8 cellular contexts compared by ENCODE assay signal in genomic region chr7:107044347-107045194, GRCh38. TPM values are rescaled to one million over a fixed set of nuclear protein-coding genes. Genes with fewer than 3 reads are reported as not detected.
DNase-seq lines count a peak whose midpoint lies in the region; ATAC-seq and TF ChIP-seq lines count a peak whose summit lies in the region.

Gene PRKAR2B (plus strand): TSS chr7:107044705. CDS start chr7:107044908, 203 bp downstream.

- peak within 1 kb of the TSS in 3 of 7 donors; percentile 33 to 66 (median 63) for H3K27ac Mint-ChIP-seq in CD14-positive monocyte

- H3K4me3 ChIP-seq in OCI-LY3 (ENCODE audit: low read length) (peak within 1 kb of the TSS; percentile 92), epithelial cell of proximal tubule (ENCODE audit: low read depth, low read length) (peak within 1 kb of the TSS; percentile 60)

- DNase-seq in CD14-positive monocyte (ENCODE audit: low spot score), result peak; percentile 46
- peak; percentile 73 for DNase-seq in HT1080 (ENCODE audit: low read depth)
- peak; percentile 62 for DNase-seq in activated T-cell treated with anti-CD3 and anti-CD28 coated beads for 48 hours (ENCODE audit: low read depth)
- no peak for DNase-seq in epithelial cell of proximal tubule (ENCODE audit: low read depth)
- peak; percentile 70 for DNase-seq in mucosa of gallbladder (ENCODE audit: low spot score)
- peak; percentile 61 for DNase-seq in stimulated activated CD8-positive, alpha-beta memory T cell treated with anti-CD3 and anti-CD28 coated beads, Interleukin-4, amount 100 ng/mL, for 24 hours (ENCODE audit: low read depth)

- H3K9ac ChIP-seq in OCI-LY3 (ENCODE audit: low read length), result peak within 1 kb of the TSS; percentile 77

- H3K4me2 ChIP-seq in OCI-LY3 (ENCODE audit: low read length), result peak within 1 kb of the TSS; percentile 90

- H3K27me3 Mint-ChIP-seq in CD14-positive monocyte (ENCODE audit: low read depth in 3 of 3), result peaks cover 0 to 3% (median 0%) of the 10 kb centered on the region in 3 donors

- peak within 1 kb of the TSS; percentile 96 for H2AFZ ChIP-seq in OCI-LY3 (ENCODE audit: low read depth, low read length)

- H3K36me3 Mint-ChIP-seq in CD14-positive monocyte, result peaks cover 0 to 2% of the 10 kb centered on the region in 2 donors

- no peaks in the 10 kb centered on the region for H3K27me3 ChIP-seq in OCI-LY3 (ENCODE audit: low read depth, low read length)

- H3K4me1 Mint-ChIP-seq in CD14-positive monocyte, result peaks cover 38% of the 10 kb centered on the region

- H3K4me3 Mint-ChIP-seq in CD14-positive monocyte, result peak within 1 kb of the TSS; percentile 91 to 94

- H3K4me1 ChIP-seq in OCI-LY3 (ENCODE audit: low read length), result peaks cover 37% of the 10 kb centered on the region

- intact Hi-C loops in CD14-positive monocyte (cut with micrococcal nuclease), result no loop called here

- H3K27ac ChIP-seq in OCI-LY3 (ENCODE audit: low read length), result no peak within 1 kb of the TSS

- peaks cover 30% of the 10 kb centered on the region for H3K79me2 ChIP-seq in OCI-LY3 (ENCODE audit: low read length)

- H3K36me3 ChIP-seq in OCI-LY3 (replicated peaks; ENCODE audit: low read depth, low read length), result peaks cover 3% of the 10 kb centered on the region

- peaks cover 0 to 3% (median 0%) of the 10 kb centered on the region in 7 donors for H3K9me3 Mint-ChIP-seq in CD14-positive monocyte

- no peaks in the 10 kb centered on the region for H4K20me1 ChIP-seq in OCI-LY3 (ENCODE audit: insufficient read depth, low read length)

- H3K9me3 ChIP-seq in OCI-LY3 (ENCODE audit: insufficient read depth, low read length), result no peaks in the 10 kb centered on the region

- no peak for TF ChIP-seq CTCF in CD14-positive monocyte (IDR thresholded peaks at IDR 0.05)
- no peak for TF ChIP-seq CTCF in OCI-LY3 (IDR thresholded peaks at IDR 0.05; ENCODE audit: low read depth, low read length)
- no peak for TF ChIP-seq CTCF in epithelial cell of proximal tubule (conservative IDR thresholded peaks at IDR 0.05; ENCODE audit: low read depth, low read length)

- peak; percentile 89 for ATAC-seq in GM19463 (IDR thresholded peaks at IDR 0.05; ENCODE audit: unreplicated experiment)

RNA-seq across cellular contexts. Expression of gene PRKAR2B, which starts in this region (rescaled TPM):
- polyA plus RNA-seq in CD14-positive monocyte, result 1 to 10 TPM; 3.5 to 5.6 TPM
- total RNA-seq in HT1080 (2014; rRNA removed; shearing (Covaris generic)), result 11.8 and 14.7 TPM in 2 replicates
- 10.1 and 11.0 TPM in 2 replicates for polyA plus RNA-seq in HT1080 (2015; cell fraction: cytosol; rRNA removed)
- 4.2 and 5.3 TPM in 2 replicates for polyA plus RNA-seq in HT1080 (2015; cell fraction: nucleus; rRNA removed)
- total RNA-seq in epithelial cell of proximal tubule, result 4.1 and 5.2 TPM in 2 replicates
- 7.1 TPM for total RNA-seq in mucosa of gallbladder
